ENCODE assay signal across 22 cellular contexts in the genomic region with DNA sequence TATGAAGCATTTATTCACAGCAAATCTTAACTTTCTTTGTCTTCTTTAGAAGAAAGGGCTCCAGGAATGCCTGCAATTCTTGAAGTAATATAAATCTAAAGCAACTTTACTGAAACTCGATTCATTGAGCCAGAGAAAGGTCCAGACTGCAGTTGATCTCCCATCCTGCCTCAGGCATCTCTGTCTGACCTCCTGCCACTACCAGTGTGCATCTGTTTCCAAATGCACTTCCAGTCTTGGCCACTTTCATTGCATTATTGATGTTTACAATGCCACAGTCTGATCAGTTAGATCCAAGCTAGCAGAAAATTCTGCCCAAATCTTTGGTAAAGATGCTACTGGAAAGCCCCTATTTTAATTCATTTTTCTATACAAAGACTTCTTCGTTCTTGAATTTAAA.
"Had no signal": no experiment of that assay in that cellular context is flagged by ENCODE, and none has a peak within 500 bp of the region (broad histone marks: within the 10 kb centered on the region; RNA-seq: fewer than 3 reads in every experiment).

No MANE protein-coding gene starts in this region.

- H3K4me3 ChIP-seq: MG63, SJSA1, SK-N-MC had no signal

- DNase-seq: IMR-90, Karpas-422, KG1, MG63, NCI-H1092, NCI-H1105 treated with DMSO at 0.1 percent for 48 hours, NCI-H1417 treated with DMSO at 0.1 percent for 48 hours, NCI-H146, NCI-H1694 treated with DMSO at 0.1 percent for 48 hours, NCI-H1930, NCI-H2081, NCI-H2107, NCI-H2227 treated with DMSO at 0.1 percent for 48 hours, NCI-H524, NCI-H526 treated with DMSO at 0.1 percent for 48 hours, NCI-H774, Right ventricle myocardium superior, RPMI8226, SIG-M5 had no signal

- H3K36me3 ChIP-seq: MG63, SJSA1 had no signal

- H3K9me3 ChIP-seq: MG63, SJSA1 had no signal

- H3K27ac ChIP-seq: SJSA1, SK-N-MC had no signal

- ATAC-seq: HepG2 had no signal

- H3K4me1 ChIP-seq: SJSA1 had no signal
